In the genomic region with DNA sequence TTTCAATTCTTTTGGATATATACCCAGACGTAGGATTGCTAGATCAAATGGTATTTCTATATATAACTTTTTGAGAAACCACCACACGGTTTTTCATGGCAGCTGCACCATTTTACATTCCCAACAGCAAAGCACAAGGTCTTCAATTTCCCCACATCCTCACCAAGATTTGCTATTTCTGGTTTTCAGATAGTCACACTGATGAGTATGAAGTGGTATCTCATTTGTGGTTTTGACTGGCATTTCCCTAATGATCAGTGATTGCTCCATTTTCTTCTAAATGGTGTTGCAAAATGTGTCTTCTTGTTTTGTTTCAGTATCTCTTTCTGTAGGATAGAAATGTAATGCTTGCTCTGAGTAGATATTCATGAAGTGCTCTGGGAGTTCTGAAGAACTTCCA, we compare ENCODE assay signal across 11 cellular contexts. TPM values are rescaled to one million over a fixed set of nuclear protein-coding genes. Genes with fewer than 3 reads are reported as not detected.
A peak's percentile ranks its signal among the peaks of the same experiment; 100 is the strongest.
DNase-seq lines count a peak whose midpoint lies in the region; ATAC-seq and TF ChIP-seq lines count a peak whose summit lies in the region.
"Had no signal": no experiment of that assay in that cellular context is flagged by ENCODE, and none has a peak within 500 bp of the region (broad histone marks: within the 10 kb centered on the region; RNA-seq: fewer than 3 reads in every experiment).

No MANE protein-coding gene starts in this region.

- peak; percentile 42 for ATAC-seq in effector memory CD8-positive, alpha-beta T cell (replicated peaks)
- no peak for ATAC-seq in upper lobe of left lung (ENCODE audit: low FRiP score in 2 of 2)
- ATAC-seq in HG03108 (IDR thresholded peaks at IDR 0.05; ENCODE audit: unreplicated experiment) = no peak

- peaks cover 8% of the 10 kb centered on the region; the same call in 1 of the 2 replicates for H3K36me3 ChIP-seq in OCI-LY7 (ENCODE audit: insufficient read depth, low read length)
- no peaks in the 10 kb centered on the region for H3K36me3 ChIP-seq in upper lobe of left lung

- no peak for DNase-seq in activated naive CD4-positive, alpha-beta T cell treated with anti-CD3 and anti-CD28 coated beads, Interleukin-2, amount 10 ng/mL, durations not matched to agents 7 days and 5 days
- DNase-seq in activated naive CD4-positive, alpha-beta T cell (lab: John Stamatoyannopoulos, UW) = no peak
- no peak for DNase-seq in OCI-LY7 (ENCODE audit: low spot score)
- no peak for DNase-seq in effector memory CD8-positive, alpha-beta T cell
- DNase-seq in upper lobe of left lung = no peak
- no peak for DNase-seq in activated effector memory CD4-positive, alpha-beta T cell treated with anti-CD3 and anti-CD28 coated beads, Interleukin-2, amount 50 U/mL, for 16 hours
- no peak for DNase-seq in NCI-H82 (lab: John Stamatoyannopoulos, UW)
- DNase-seq: H7 had no signal

- peak overlapping the region; percentile 48 for H3K27ac ChIP-seq in OCI-LY7 (ENCODE audit: low read depth, low read length, poor library complexity, severe bottlenecking)
- H3K27ac ChIP-seq in upper lobe of left lung = peak overlapping the region in 3 of 4 donors; percentile 24 to 84 (median 53)

- no peak for TF ChIP-seq CTCF in OCI-LY7 (conservative IDR thresholded peaks at IDR 0.05; ENCODE audit: low read length)
- TF ChIP-seq CTCF in upper lobe of left lung (IDR thresholded peaks at IDR 0.05) = no peak

- H3K4me1 ChIP-seq in OCI-LY7 (ENCODE audit: insufficient read depth, low read length, poor library complexity, severe bottlenecking) (peaks cover 86% of the 10 kb centered on the region), upper lobe of left lung (peaks cover 42 to 63% (median 46%) of the 10 kb centered on the region in 4 donors)

- no peak for TF ChIP-seq POLR2A in upper lobe of left lung (IDR thresholded peaks at IDR 0.05)

- H2AFZ ChIP-seq in OCI-LY7 (ENCODE audit: low read length) = no peak overlapping the region

- peaks cover 84% of the 10 kb centered on the region for H3K79me2 ChIP-seq in OCI-LY7 (ENCODE audit: insufficient read depth, low read depth, low read length)

- CTCF ChIA-PET in activated naive CD4-positive, alpha-beta T cell treated with anti-CD3 and anti-CD28 coated beads, Interleukin-2, amount 10 ng/mL, durations not matched to agents 7 days and 5 days (lab: Charles Lee) = interaction anchor here (1.3 kb wide), 1 partner anchor 53 kb away, joined by 3 read pairs; no protein-coding TSS in a partner anchor
- CTCF ChIA-PET in OCI-LY7 (lab: Charles Lee; ENCODE audit: unreplicated experiment) = no interaction called here

- H3K27me3 Mint-ChIP-seq in activated naive CD4-positive, alpha-beta T cell treated with anti-CD3 and anti-CD28 coated beads, Interleukin-2, amount 10 ng/mL, durations not matched to agents 7 days and 5 days = no peaks in the 10 kb centered on the region
- no peaks in the 10 kb centered on the region for H3K27me3 Mint-ChIP-seq in effector memory CD8-positive, alpha-beta T cell

- H3K4me2 ChIP-seq in OCI-LY7 (ENCODE audit: low read length) = peak overlapping the region; percentile 34

- POLR2A ChIA-PET in OCI-LY7 (lab: Charles Lee) = interaction anchor here (0.7 to 1.3 kb wide), 2 partner anchors 47 to 395 kb away, joined by 3 read pairs; no protein-coding TSS in a partner anchor

- peak overlapping the region; percentile 79 for H3K27ac Mint-ChIP-seq in activated naive CD4-positive, alpha-beta T cell treated with anti-CD3 and anti-CD28 coated beads, Interleukin-2, amount 10 ng/mL, durations not matched to agents 7 days and 5 days
- peak overlapping the region; percentile 84 to 99 for H3K27ac Mint-ChIP-seq in effector memory CD8-positive, alpha-beta T cell

- no peaks in the 10 kb centered on the region for H3K9me3 ChIP-seq in OCI-LY7 (ENCODE audit: low read length)
- no peaks in the 10 kb centered on the region for H3K9me3 ChIP-seq in upper lobe of left lung

- peaks cover 1% of the 10 kb centered on the region for H3K9me3 Mint-ChIP-seq in activated naive CD4-positive, alpha-beta T cell treated with anti-CD3 and anti-CD28 coated beads, Interleukin-2, amount 10 ng/mL, durations not matched to agents 7 days and 5 days
- H3K9me3 Mint-ChIP-seq in effector memory CD8-positive, alpha-beta T cell = peaks cover 0 to 5% of the 10 kb centered on the region in 2 donors

- H3K4me1 Mint-ChIP-seq in activated naive CD4-positive, alpha-beta T cell treated with anti-CD3 and anti-CD28 coated beads, Interleukin-2, amount 10 ng/mL, durations not matched to agents 7 days and 5 days = peaks cover 88% of the 10 kb centered on the region
- H3K4me1 Mint-ChIP-seq in effector memory CD8-positive, alpha-beta T cell (ENCODE audit: low read depth in 2 of 2) = peaks cover 63 to 82% of the 10 kb centered on the region in 2 donors

- H3K36me3 Mint-ChIP-seq in activated naive CD4-positive, alpha-beta T cell treated with anti-CD3 and anti-CD28 coated beads, Interleukin-2, amount 10 ng/mL, durations not matched to agents 7 days and 5 days = peaks cover 37% of the 10 kb centered on the region
- H3K36me3 Mint-ChIP-seq in effector memory CD8-positive, alpha-beta T cell (ENCODE audit: insufficient read depth) = peaks cover 47% of the 10 kb centered on the region

- TF ChIP-seq EP300 in upper lobe of left lung (IDR thresholded peaks at IDR 0.05) = no peak

- BruUV-seq in OCI-LY7 (replicated peaks; lab: Mats Ljungman, UMichigan) = no TSS peak

- H4K20me1 ChIP-seq in OCI-LY7 (ENCODE audit: insufficient read depth, low read length) = no peaks in the 10 kb centered on the region

- H3K4me3 ChIP-seq in OCI-LY7 (ENCODE audit: low read depth, low read length, poor library complexity, severe bottlenecking) (no peak overlapping the region), upper lobe of left lung (no peak overlapping the region)
- H3K4me3 ChIP-seq: lung, skin epidermis had no signal

- no peaks in the 10 kb centered on the region for H3K9me2 ChIP-seq in OCI-LY7 (ENCODE audit: insufficient read depth, low read length)

- no peak overlapping the region for H3K4me3 Mint-ChIP-seq in activated naive CD4-positive, alpha-beta T cell treated with anti-CD3 and anti-CD28 coated beads, Interleukin-2, amount 10 ng/mL, durations not matched to agents 7 days and 5 days
- H3K4me3 Mint-ChIP-seq in effector memory CD8-positive, alpha-beta T cell = peak overlapping the region; percentile 58 to 78

- intact Hi-C loops in OCI-LY7 (cut with micrococcal nuclease; ENCODE audit: unreplicated experiment) = no loop called here

- WGBS in upper lobe of left lung, 2 donors = 50 to 59% methylated on average over 2 of the region's 2 CpGs

- H3K27me3 ChIP-seq in upper lobe of left lung = no peaks in the 10 kb centered on the region

RNA-seq across cellular contexts. Expression of gene ANKRD44, which starts 52.0 kb away (rescaled TPM):
- 70.3 and 73.7 TPM in 2 replicates for total RNA-seq in OCI-LY7 (2014; rRNA removed; shearing (Covaris generic))
- 69.4 and 86.6 TPM in 2 replicates for total RNA-seq in OCI-LY7 (2022)
- 10 to 100 TPM; 41.0 to 91.1 (median 61.7) TPM for total RNA-seq in upper lobe of left lung
